Comparison of ENCODE assay signal across 8 cellular contexts in genomic region chr7:76294344-76295024, GRCh38. TPM values are rescaled to one million over a fixed set of nuclear protein-coding genes. Genes with fewer than 3 reads are reported as not detected.
DNase-seq lines count a peak whose midpoint lies in the region; ATAC-seq lines count a peak whose summit lies in the region.

No MANE protein-coding gene starts in this region.

- H3K27ac ChIP-seq in SK-N-MC (0 out of 2 replicates have a peak overlapping the region, but pooled peaks have one; percentile 30), muscle layer of duodenum (ENCODE audit: low read length) (peak overlapping the region; percentile 90)
- H3K27ac ChIP-seq in CD4-positive, alpha-beta memory T cell (ENCODE audit: low read depth, low read length): no peak overlapping the region

- no peak overlapping the region for H3K4me3 Mint-ChIP-seq in activated T-helper 1 cell treated with anti-CD3 and anti-CD28 coated beads, Interleukin-12 subunit alpha, Interleukin-12 subunit beta, Interleukin-2, Interleukin-4 antibody, amounts not matched to agents 30 ng/mL and 10 ng/mL and 1 ng/mL, durations not matched to agents 14 hours and 24 hours and 36 hours
- no peak overlapping the region for H3K4me3 Mint-ChIP-seq in CD4-positive, alpha-beta memory T cell

- no peak for ATAC-seq in HG03571 (IDR thresholded peaks at IDR 0.05; ENCODE audit: unreplicated experiment)

- intact Hi-C loops in activated T-helper 1 cell treated with anti-CD3 and anti-CD28 coated beads, Interleukin-12 subunit alpha, Interleukin-12 subunit beta, Interleukin-2, Interleukin-4 antibody, amounts not matched to agents 30 ng/mL and 10 ng/mL and 1 ng/mL, durations not matched to agents 14 hours and 24 hours and 36 hours (cut with micrococcal nuclease): no loop called here
- intact Hi-C loops in CD4-positive, alpha-beta memory T cell (cut with micrococcal nuclease): no loop called here

- no peak overlapping the region for H3K27ac Mint-ChIP-seq in activated T-helper 1 cell treated with anti-CD3 and anti-CD28 coated beads, Interleukin-12 subunit alpha, Interleukin-12 subunit beta, Interleukin-2, Interleukin-4 antibody, amounts not matched to agents 30 ng/mL and 10 ng/mL and 1 ng/mL, durations not matched to agents 14 hours and 24 hours and 36 hours
- H3K27ac Mint-ChIP-seq in CD4-positive, alpha-beta memory T cell: peak overlapping the region in 1 of 7 donors; percentile 57

- POLR2A ChIA-PET in CD4-positive, alpha-beta memory T cell (lab: Charles Lee; ENCODE audit: partially characterized antibody): no interaction called here

- H3K9me3 ChIP-seq in ES-I3 (ENCODE audit: control insufficient read depth, insufficient read depth, low read length) (no peaks in the 10 kb centered on the region), SK-N-MC (ENCODE audit: low read depth, low read length) (no peaks in the 10 kb centered on the region), muscle layer of duodenum (ENCODE audit: control insufficient read depth in 1 of 2, low read length in 2 of 2) (no peaks in the 10 kb centered on the region)
- no peaks in the 10 kb centered on the region for H3K9me3 ChIP-seq in CD4-positive, alpha-beta memory T cell (ENCODE audit: control insufficient read depth in 1 of 2, low read length in 2 of 2)

- DNase-seq in NCI-H128 (lab: John Stamatoyannopoulos, UW; ENCODE audit: unreplicated experiment) (peak; percentile 83), SK-N-MC (ENCODE audit: low read depth, low spot score) (no peak), fibroblast of gingiva (ENCODE audit: low read depth) (peak; percentile 96)
- DNase-seq in activated T-helper 1 cell treated with anti-CD3 and anti-CD28 coated beads, Interleukin-12 subunit alpha, Interleukin-12 subunit beta, Interleukin-2, Interleukin-4 antibody, amounts not matched to agents 30 ng/mL and 10 ng/mL and 1 ng/mL, durations not matched to agents 14 hours and 24 hours and 36 hours (ENCODE audit: low spot score): no peak
- no peak for DNase-seq in CD4-positive, alpha-beta memory T cell

- no peaks in the 10 kb centered on the region for H3K9me3 Mint-ChIP-seq in activated T-helper 1 cell treated with anti-CD3 and anti-CD28 coated beads, Interleukin-12 subunit alpha, Interleukin-12 subunit beta, Interleukin-2, Interleukin-4 antibody, amounts not matched to agents 30 ng/mL and 10 ng/mL and 1 ng/mL, durations not matched to agents 14 hours and 24 hours and 36 hours
- no peaks in the 10 kb centered on the region for H3K9me3 Mint-ChIP-seq in CD4-positive, alpha-beta memory T cell

- H3K27me3 ChIP-seq in muscle layer of duodenum (ENCODE audit: low read depth, low read length): no peaks in the 10 kb centered on the region
- no peaks in the 10 kb centered on the region for H3K27me3 ChIP-seq in CD4-positive, alpha-beta memory T cell (ENCODE audit: insufficient read depth, low read length)

- CTCF ChIA-PET in CD4-positive, alpha-beta memory T cell (lab: Charles Lee; ENCODE audit: partially characterized antibody): interaction anchor here (16.4 kb wide), 1 partner anchor 17 kb away, joined by 350 read pairs; no protein-coding TSS in a partner anchor

- H3K36me3 Mint-ChIP-seq in activated T-helper 1 cell treated with anti-CD3 and anti-CD28 coated beads, Interleukin-12 subunit alpha, Interleukin-12 subunit beta, Interleukin-2, Interleukin-4 antibody, amounts not matched to agents 30 ng/mL and 10 ng/mL and 1 ng/mL, durations not matched to agents 14 hours and 24 hours and 36 hours (ENCODE audit: low read depth): no peaks in the 10 kb centered on the region
- H3K36me3 Mint-ChIP-seq in CD4-positive, alpha-beta memory T cell: no peaks in the 10 kb centered on the region

- H3K9ac ChIP-seq in ES-I3 (ENCODE audit: low read depth, low read length): peak overlapping the region; percentile 29; the same call in 1 of the 2 replicates
- no peak overlapping the region for H3K9ac ChIP-seq in SK-N-MC (ENCODE audit: insufficient read length)

- H3K4me3 ChIP-seq in SK-N-MC: no peak overlapping the region
- H3K4me3 ChIP-seq in muscle layer of duodenum (ENCODE audit: low read depth in 1 of 2, low read length in 2 of 2): peak overlapping the region in 1 of 2 donors; percentile 52
- H3K4me3 ChIP-seq in CD4-positive, alpha-beta memory T cell (ENCODE audit: low read length in 2 of 2): no peak overlapping the region

- H3K27me3 Mint-ChIP-seq in activated T-helper 1 cell treated with anti-CD3 and anti-CD28 coated beads, Interleukin-12 subunit alpha, Interleukin-12 subunit beta, Interleukin-2, Interleukin-4 antibody, amounts not matched to agents 30 ng/mL and 10 ng/mL and 1 ng/mL, durations not matched to agents 14 hours and 24 hours and 36 hours (ENCODE audit: insufficient read depth): peaks cover 7% of the 10 kb centered on the region
- H3K27me3 Mint-ChIP-seq in CD4-positive, alpha-beta memory T cell: no peaks in the 10 kb centered on the region

- H3K36me3 ChIP-seq in ES-I3 (ENCODE audit: insufficient read depth, low read length) (no peaks in the 10 kb centered on the region), SK-N-MC (ENCODE audit: insufficient read depth, low read length) (no peaks in the 10 kb centered on the region), muscle layer of duodenum (ENCODE audit: control insufficient read depth in 1 of 2, insufficient read depth in 2 of 2, low read length in 2 of 2) (peaks cover 0 to 4% of the 10 kb centered on the region in 2 donors)
- no peaks in the 10 kb centered on the region for H3K36me3 ChIP-seq in CD4-positive, alpha-beta memory T cell (ENCODE audit: insufficient read depth, low read length)

- H3K4me1 ChIP-seq in ES-I3 (ENCODE audit: insufficient read depth, low read length): peaks cover 24% of the 10 kb centered on the region
- H3K4me1 ChIP-seq in muscle layer of duodenum (ENCODE audit: control insufficient read depth in 1 of 2, insufficient read depth in 2 of 2, low read length in 2 of 2): peaks cover 4 to 41% of the 10 kb centered on the region in 2 donors
- H3K4me1 ChIP-seq in CD4-positive, alpha-beta memory T cell (ENCODE audit: insufficient read depth, low read length): peaks cover 7% of the 10 kb centered on the region

- H3K4me1 Mint-ChIP-seq in activated T-helper 1 cell treated with anti-CD3 and anti-CD28 coated beads, Interleukin-12 subunit alpha, Interleukin-12 subunit beta, Interleukin-2, Interleukin-4 antibody, amounts not matched to agents 30 ng/mL and 10 ng/mL and 1 ng/mL, durations not matched to agents 14 hours and 24 hours and 36 hours (ENCODE audit: low read depth): peaks cover 20% of the 10 kb centered on the region
- peaks cover 3 to 9% (median 6%) of the 10 kb centered on the region in 4 donors for H3K4me1 Mint-ChIP-seq in CD4-positive, alpha-beta memory T cell

RNA-seq across cellular contexts. Expression of gene HSPB1, which starts 8.0 kb away (rescaled TPM):
- total RNA-seq in activated T-helper 1 cell treated with anti-CD3 and anti-CD28 coated beads, Interleukin-12 subunit alpha, Interleukin-12 subunit beta, Interleukin-2, Interleukin-4 antibody, amounts not matched to agents 30 ng/mL and 10 ng/mL and 1 ng/mL, durations not matched to agents 14 hours and 24 hours and 36 hours: 78.4 and 87.2 TPM in 2 replicates
- 10 to 100 TPM; 41.9 to 43.1 TPM for total RNA-seq in CD4-positive, alpha-beta memory T cell
- polyA plus RNA-seq in CD4-positive, alpha-beta memory T cell: 100 to 1,000 TPM in 1 of 2 donors, 10 to 100 TPM in 1; 49.7 to 111 TPM

Comparison
In these comparisons a context has a peak if more than half of its experiments do, and no peak if none do; other contexts are left out.
1. DNase-seq: peak in NCI-H128 (single experiment) and fibroblast of gingiva (single experiment); none in SK-N-MC (single experiment), activated T-helper 1 cell treated with anti-CD3 and anti-CD28 coated beads, Interleukin-12 subunit alpha, Interleukin-12 subunit beta, Interleukin-2, Interleukin-4 antibody, amounts not matched to agents 30 ng/mL and 10 ng/mL and 1 ng/mL, durations not matched to agents 14 hours and 24 hours and 36 hours (single experiment) and CD4-positive, alpha-beta memory T cell (0 of 5).